In genomic region chr21:33266050-33266783, GRCh38 we compare ENCODE assay signal across 8 cellular contexts. TPM values are rescaled to one million over a fixed set of nuclear protein-coding genes. Genes with fewer than 3 reads are reported as not detected.
DNase-seq lines count a peak whose midpoint lies in the region; ATAC-seq, FAIRE-seq and TF ChIP-seq lines count a peak whose summit lies in the region.

Gene IL10RB, plus strand, starts transcription at chr21:33266367. Its CDS starts 99 bp downstream, at chr21:33266466.

- intact Hi-C loops in HCT116 (cut with micrococcal nuclease), result no loop called here
- intact Hi-C loops in T-helper 2 cell treated with Interferon-gamma antibody and Interleukin-4, amounts not matched to agents 100 ng/mL and 5 ng/mL, for 36 hours (cut with micrococcal nuclease), result loop anchor here (1.0 to 5.0 kb wide), 5 partner anchors 27 to 96 kb away; partner anchors contain the start of genes IFNAR1 and IFNAR2

- peaks cover 15 to 34% of the 10 kb centered on the region in 2 experiments for H3K4me1 ChIP-seq in HCT116 (ENCODE audit: control insufficient read depth in 1 of 2, insufficient read depth in 2 of 2, low read length in 2 of 2)
- H3K4me1 ChIP-seq in right atrium auricular region, result peaks cover 0 to 10% of the 10 kb centered on the region in 2 donors

- no TSS peak for BruUV-seq in HCT116 (replicated peaks; lab: Mats Ljungman, UMichigan)

- H3K9me3 ChIP-seq in HCT116 (ENCODE audit: control insufficient read depth in 1 of 2, insufficient read depth in 1 of 2, low read depth in 1 of 2, low read length in 2 of 2) (no peaks in the 10 kb centered on the region), right atrium auricular region (no peaks in the 10 kb centered on the region)

- FAIRE-seq in urothelium cell line (lab: Jason Lieb, UNC), result no peak

- H2AFZ ChIP-seq in HCT116 (ENCODE audit: low read depth, low read length, poor library complexity, severe bottlenecking), result peak within 1 kb of the TSS; percentile 80

- no peak for TF ChIP-seq POLR2A in HCT116 (IDR thresholded peaks at IDR 0.05; ENCODE audit: borderline replicate concordance, extremely low read depth, insufficient read depth, insufficient read length)

- H3K36me3 ChIP-seq in HCT116 (ENCODE audit: control insufficient read depth in 1 of 2, insufficient read depth in 2 of 2, low read length in 2 of 2), result no peaks in the 10 kb centered on the region; a peak in 1 of 4 replicates
- peaks cover 10% of the 10 kb centered on the region for H3K36me3 ChIP-seq in right atrium auricular region

- POLR2A ChIA-PET in HCT116 (lab: Charles Lee), result interaction anchor here (2.2 kb wide), 1 partner anchor 59 kb away, joined by 6 read pairs; the partner anchor contains the start of gene IFNAR1

- H4K20me1 ChIP-seq in HCT116 (ENCODE audit: insufficient read depth), result 0 out of 2 replicates have a peak, but pooled peaks cover 4% of the 10 kb centered on the region

- ATAC-seq in HCT116, result peak; percentile 85

- H3K27me3 ChIP-seq in HCT116 (ENCODE audit: insufficient read depth, low read length), result no peaks in the 10 kb centered on the region
- no peaks in the 10 kb centered on the region for H3K27me3 ChIP-seq in right atrium auricular region

- TF ChIP-seq CTCF in HCT116 (IDR thresholded peaks at IDR 0.05 in 2 of 3, conservative IDR thresholded peaks at IDR 0.05 in 1 of 3; ENCODE audit: borderline replicate concordance in 1 of 3, insufficient read depth in 1 of 3, low read depth in 2 of 3, low read length in 2 of 3) (no peak), right atrium auricular region (IDR thresholded peaks at IDR 0.05) (no peak)

- CTCF ChIA-PET in HCT116 (lab: Charles Lee), result interaction anchor here (1.0 kb wide), 1 partner anchor 95 kb away, joined by 3 read pairs; no protein-coding TSS in a partner anchor

- peak within 1 kb of the TSS; percentile 76 for H3K4me2 ChIP-seq in HCT116 (ENCODE audit: low read length)

- DNase-seq in ELF-1 (ENCODE audit: low read depth, low spot score), result peak; percentile 79
- DNase-seq in HCT116 (ENCODE audit: low read depth, low spot score), result no peak
- DNase-seq in NCI-H128 (lab: John Stamatoyannopoulos, UW; ENCODE audit: unreplicated experiment), result peak; percentile 45
- DNase-seq in right atrium auricular region (ENCODE audit: low spot score), result peak; percentile 67
- peak; percentile 70 for DNase-seq in putamen (ENCODE audit: low spot score)
- peak; percentile 94 for DNase-seq in urothelium cell line (ENCODE audit: low spot score)

- H3K9ac ChIP-seq in HCT116 (ENCODE audit: low read length), result peak within 1 kb of the TSS; percentile 67

- H3K79me2 ChIP-seq in HCT116 (ENCODE audit: insufficient read depth, low read length), result no peaks in the 10 kb centered on the region

- no peaks in the 10 kb centered on the region for H3K9me2 ChIP-seq in HCT116 (ENCODE audit: insufficient read depth)

- RAD21 ChIA-PET in HCT116 (lab: Charles Lee; ENCODE audit: low non-redundant PET in 1 of 2, low total read pairs in 2 of 2, uncharacterized antibody in 2 of 2, unreplicated experiment in 2 of 2), result no interaction called here

- H3K4me3 ChIP-seq in HCT116 (replicated peaks in 1 of 2; ENCODE audit: low read depth in 1 of 2, low read length in 2 of 2), result peak within 1 kb of the TSS; percentile 79 to 85
- peak within 1 kb of the TSS; percentile 76 to 88 for H3K4me3 ChIP-seq in right atrium auricular region

- H3K27ac ChIP-seq in HCT116 (ENCODE audit: low read depth, low read length), result peak within 1 kb of the TSS; percentile 57; the same call in 1 of the 2 replicates
- peak within 1 kb of the TSS; percentile 64 for H3K27ac ChIP-seq in angular gyrus (ENCODE audit: low read depth, low read length)
- H3K27ac ChIP-seq in right atrium auricular region, result peak within 1 kb of the TSS; percentile 71 to 86

- no peak for TF ChIP-seq RAD21 in HCT116 (IDR thresholded peaks at IDR 0.05; ENCODE audit: low read depth)

TF ChIP-seq in HCT116, 20 proteins besides CTCF, POLR2A, EP300 and RAD21:
- no peak for TF ChIP-seq CEBPB (IDR thresholded peaks at IDR 0.05; ENCODE audit: low read depth)
- peak; percentile 58 for TF ChIP-seq ELF1 (IDR thresholded peaks at IDR 0.05; ENCODE audit: borderline replicate concordance, low read depth)
- no peak for TF ChIP-seq SP1 (IDR thresholded peaks at IDR 0.05; ENCODE audit: low read depth)
- peak; percentile 68 for TF ChIP-seq POLR2AphosphoS5 (IDR thresholded peaks at IDR 0.05; ENCODE audit: low read depth, low read length)
- no peak for TF ChIP-seq ZBTB33 (IDR thresholded peaks at IDR 0.05; ENCODE audit: extremely low read depth, insufficient replicate concordance, low read length)
- no peak for TF ChIP-seq CBX3 (IDR thresholded peaks at IDR 0.05; ENCODE audit: low read depth)
- no peak for TF ChIP-seq FOSL1 (IDR thresholded peaks at IDR 0.05; ENCODE audit: low read depth)
- no peak for TF ChIP-seq SRF (IDR thresholded peaks at IDR 0.05; ENCODE audit: low read depth)
- no peak for TF ChIP-seq ATF3 (IDR thresholded peaks at IDR 0.05)
- TF ChIP-seq MAX (IDR thresholded peaks at IDR 0.05), result peak; percentile 26; the same call in 1 of the 2 replicates
- 0 out of 2 replicates have a peak, but pooled peaks have one; percentile 51 for TF ChIP-seq ZFX (IDR thresholded peaks at IDR 0.05)
- TF ChIP-seq EZH2 (IDR thresholded peaks at IDR 0.05), result no peak
- TF ChIP-seq EGR1 (IDR thresholded peaks at IDR 0.05; ENCODE audit: low read depth), result 0 out of 2 replicates have a peak, but pooled peaks have one; percentile 2
- no peak for TF ChIP-seq TCF7L2 (IDR thresholded peaks at IDR 0.05; ENCODE audit: borderline replicate concordance, extremely low read depth, insufficient read depth, insufficient read length)
- TF ChIP-seq SIN3A (IDR thresholded peaks at IDR 0.05; ENCODE audit: low read depth), result no peak
- no peak for TF ChIP-seq JUND (IDR thresholded peaks at IDR 0.05)
- no peak for TF ChIP-seq EZH2phosphoT487 (IDR thresholded peaks at IDR 0.05; ENCODE audit: borderline replicate concordance)
- no peak for TF ChIP-seq REST (IDR thresholded peaks at IDR 0.05; ENCODE audit: low read depth)
- no peak for TF ChIP-seq ZNF274 (IDR thresholded peaks at IDR 0.05; ENCODE audit: low read depth, low read length)
- no peak for TF ChIP-seq YY1 (IDR thresholded peaks at IDR 0.05; ENCODE audit: extremely low read depth, insufficient replicate concordance, low read depth, low read length)

RNA-seq across cellular contexts. Expression of gene IL10RB, which starts in this region (rescaled TPM):
- 13.7 TPM for total RNA-seq in HCT116 (2021; ENCODE audit: unreplicated experiment)
- 18.5 and 24.2 TPM in 2 replicates for polyA plus RNA-seq in HCT116 (2012)
- total RNA-seq in T-helper 2 cell treated with Interferon-gamma antibody and Interleukin-4, amounts not matched to agents 100 ng/mL and 5 ng/mL, for 36 hours, result 36.5 and 39.4 TPM in 2 replicates
- 10 to 100 TPM; 10.2 to 21.8 TPM for total RNA-seq in right atrium auricular region
